In genomic region chr22:23767673-23768548, GRCh38 we compare ENCODE assay signal across 8 cellular contexts. TPM values are rescaled to one million over a fixed set of nuclear protein-coding genes. Genes with fewer than 3 reads are reported as not detected.
DNase-seq lines count a peak whose midpoint lies in the region; ATAC-seq and TF ChIP-seq lines count a peak whose summit lies in the region.

Gene CHCHD10 (minus strand): TSS chr22:23767972. CDS start chr22:23767874, 98 bp downstream.

- peaks cover 0 to 24% of the 10 kb centered on the region in 2 experiments; a peak in 1 of 3 replicates for H3K36me3 ChIP-seq in HEK293 (ENCODE audit: control insufficient read depth in 2 of 2, insufficient read depth in 1 of 2, low read length in 2 of 2)

- H3K9me3 ChIP-seq in HEK293 (ENCODE audit: control insufficient read depth, insufficient read depth, low read depth, low read length) = no peaks in the 10 kb centered on the region

- POLR2A ChIA-PET in HEK293 (lab: Yijun Ruan, JAX) = interaction anchor here (0.6 to 1.6 kb wide), 5 partner anchors 9 to 464 kb away, joined by 5 to 7 read pairs (median 6); partner anchors contain the start of genes SLC2A11 and ZNF70

- ATAC-seq in left colon (peak; percentile 77), HG03196 (IDR thresholded peaks at IDR 0.05; ENCODE audit: unreplicated experiment) (no peak)

- CTCF ChIA-PET in HEK293 (lab: Yijun Ruan, JAX) = interaction anchor here (0.6 to 3.6 kb wide), 11 partner anchors 9 to 177 kb away, joined by 3 to 34 read pairs (median 3); partner anchors contain the start of genes SLC2A11 and VPREB3

- peaks cover 2% of the 10 kb centered on the region for H3K36me3 Mint-ChIP-seq in chondrocyte (ENCODE audit: low read depth)

- peak; percentile 9 for DNase-seq in DMS53 treated with DMSO at 0.1 percent for 48 hours (lab: John Stamatoyannopoulos, UW; ENCODE audit: unreplicated experiment)
- peak; percentile 65 for DNase-seq in NCI-H345 treated with DMSO at 0.1 percent for 48 hours (lab: John Stamatoyannopoulos, UW; ENCODE audit: unreplicated experiment)
- DNase-seq in activated CD4-positive, alpha-beta T cell treated with anti-CD3 and anti-CD28 coated beads for 1 hour = peak; percentile 62
- no peak for DNase-seq in chondrocyte (ENCODE audit: low spot score)
- peak; percentile 87 to 94 for DNase-seq in left colon
- DNase-seq in stimulated activated CD4-positive, alpha-beta T cell treated with anti-CD3 and anti-CD28 coated beads, Interleukin-1b, Interleukin-23, amount 100 ng/mL, for 24 hours (ENCODE audit: low read depth in 4 of 4, low spot score in 1 of 4) = peak; percentile 47 to 82 (median 65)

- H3K4me3 ChIP-seq in HEK293 (ENCODE audit: low read depth, low read length) = peak within 1 kb of the TSS; percentile 68

- H3K4me3 Mint-ChIP-seq in chondrocyte (ENCODE audit: unreplicated experiment) = peak within 1 kb of the TSS; percentile 87

- peak within 1 kb of the TSS; percentile 57 for H3K27ac Mint-ChIP-seq in chondrocyte (ENCODE audit: unreplicated experiment)

- peak; percentile 93 for TF ChIP-seq CTCF in HEK293 (tag by site-specific recombination; IDR thresholded peaks at IDR 0.05)
- TF ChIP-seq CTCF in chondrocyte (IDR thresholded peaks at IDR 0.05) = peak; percentile 97

- no peaks in the 10 kb centered on the region for H3K27me3 Mint-ChIP-seq in chondrocyte (ENCODE audit: low read depth)

- intact Hi-C loops in left colon (cut with DNase I, micrococcal nuclease) = loop anchor here (5.0 to 10.0 kb wide), 2 partner anchors 77 to 84 kb away; no protein-coding TSS in a partner anchor

- H3K4me1 ChIP-seq in HEK293 (ENCODE audit: control insufficient read depth, insufficient read depth, low read length) = peaks cover 3% of the 10 kb centered on the region

- peaks cover 37% of the 10 kb centered on the region for H3K4me1 Mint-ChIP-seq in chondrocyte (ENCODE audit: low read depth)

- peak within 1 kb of the TSS; percentile 50 for H3K27ac ChIP-seq in HEK293 (ENCODE audit: extremely low read depth, low read depth, low read length)

- H3K9me3 Mint-ChIP-seq in chondrocyte (ENCODE audit: low read depth) = no peaks in the 10 kb centered on the region

TF ChIP-seq in HEK293, 187 proteins besides CTCF, POLR2A, EP300 and RAD21 (continues in another document):
- peak; percentile 65 for TF ChIP-seq ZBTB26 (tag by site-specific recombination; optimal IDR thresholded peaks at IDR 0.05)
- TF ChIP-seq BCL11B (tag by site-specific recombination; IDR thresholded peaks at IDR 0.05; ENCODE audit: low read depth) = peak; percentile 81; the same call in 1 of the 2 replicates
- TF ChIP-seq ZNF488 (tag by site-specific recombination; IDR thresholded peaks at IDR 0.05) = 0 out of 2 replicates have a peak, but pooled peaks have one; percentile 28
- TF ChIP-seq ZNF239 (tag by site-specific recombination; IDR thresholded peaks at IDR 0.05) = 0 out of 2 replicates have a peak, but pooled peaks have one; percentile 21
- peak; percentile 62 for TF ChIP-seq ZNF501 (tag by site-specific recombination; IDR thresholded peaks at IDR 0.05)
- no peak for TF ChIP-seq ZNF624 (tag by site-specific recombination; IDR thresholded peaks at IDR 0.05)
- TF ChIP-seq IKZF3 (tag by site-specific recombination; IDR thresholded peaks at IDR 0.05) = peak; percentile 89
- TF ChIP-seq ZBTB20 (tag by site-specific recombination; IDR thresholded peaks at IDR 0.05) = peak; percentile 57
- TF ChIP-seq, protein P1, sequence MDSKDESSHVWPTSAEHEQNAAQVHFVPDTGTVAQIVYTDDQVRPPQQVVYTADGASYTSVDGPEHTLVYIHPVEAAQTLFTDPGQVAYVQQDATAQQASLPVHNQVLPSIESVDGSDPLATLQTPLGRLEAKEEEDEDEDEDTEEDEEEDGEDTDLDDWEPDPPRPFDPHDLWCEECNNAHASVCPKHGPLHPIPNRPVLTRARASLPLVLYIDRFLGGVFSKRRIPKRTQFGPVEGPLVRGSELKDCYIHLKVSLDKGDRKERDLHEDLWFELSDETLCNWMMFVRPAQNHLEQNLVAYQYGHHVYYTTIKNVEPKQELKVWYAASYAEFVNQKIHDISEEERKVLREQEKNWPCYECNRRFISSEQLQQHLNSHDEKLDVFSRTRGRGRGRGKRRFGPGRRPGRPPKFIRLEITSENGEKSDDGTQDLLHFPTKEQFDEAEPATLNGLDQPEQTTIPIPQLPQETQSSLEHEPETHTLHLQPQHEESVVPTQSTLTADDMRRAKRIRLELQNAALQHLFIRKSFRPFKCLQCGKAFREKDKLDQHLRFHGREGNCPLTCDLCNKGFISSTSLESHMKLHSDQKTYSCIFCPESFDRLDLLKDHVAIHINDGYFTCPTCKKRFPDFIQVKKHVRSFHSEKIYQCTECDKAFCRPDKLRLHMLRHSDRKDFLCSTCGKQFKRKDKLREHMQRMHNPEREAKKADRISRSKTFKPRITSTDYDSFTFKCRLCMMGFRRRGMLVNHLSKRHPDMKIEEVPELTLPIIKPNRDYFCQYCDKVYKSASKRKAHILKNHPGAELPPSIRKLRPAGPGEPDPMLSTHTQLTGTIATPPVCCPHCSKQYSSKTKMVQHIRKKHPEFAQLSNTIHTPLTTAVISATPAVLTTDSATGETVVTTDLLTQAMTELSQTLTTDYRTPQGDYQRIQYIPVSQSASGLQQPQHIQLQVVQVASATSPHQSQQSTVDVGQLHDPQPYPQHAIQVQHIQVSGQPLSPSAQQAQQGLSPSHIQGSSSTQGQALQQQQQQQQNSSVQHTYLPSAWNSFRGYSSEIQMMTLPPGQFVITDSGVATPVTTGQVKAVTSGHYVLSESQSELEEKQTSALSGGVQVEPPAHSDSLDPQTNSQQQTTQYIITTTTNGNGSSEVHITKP (tag by site-specific recombination; IDR thresholded peaks at IDR 0.05) = 0 out of 2 replicates have a peak, but pooled peaks have one; percentile 21
- TF ChIP-seq, protein P2, sequence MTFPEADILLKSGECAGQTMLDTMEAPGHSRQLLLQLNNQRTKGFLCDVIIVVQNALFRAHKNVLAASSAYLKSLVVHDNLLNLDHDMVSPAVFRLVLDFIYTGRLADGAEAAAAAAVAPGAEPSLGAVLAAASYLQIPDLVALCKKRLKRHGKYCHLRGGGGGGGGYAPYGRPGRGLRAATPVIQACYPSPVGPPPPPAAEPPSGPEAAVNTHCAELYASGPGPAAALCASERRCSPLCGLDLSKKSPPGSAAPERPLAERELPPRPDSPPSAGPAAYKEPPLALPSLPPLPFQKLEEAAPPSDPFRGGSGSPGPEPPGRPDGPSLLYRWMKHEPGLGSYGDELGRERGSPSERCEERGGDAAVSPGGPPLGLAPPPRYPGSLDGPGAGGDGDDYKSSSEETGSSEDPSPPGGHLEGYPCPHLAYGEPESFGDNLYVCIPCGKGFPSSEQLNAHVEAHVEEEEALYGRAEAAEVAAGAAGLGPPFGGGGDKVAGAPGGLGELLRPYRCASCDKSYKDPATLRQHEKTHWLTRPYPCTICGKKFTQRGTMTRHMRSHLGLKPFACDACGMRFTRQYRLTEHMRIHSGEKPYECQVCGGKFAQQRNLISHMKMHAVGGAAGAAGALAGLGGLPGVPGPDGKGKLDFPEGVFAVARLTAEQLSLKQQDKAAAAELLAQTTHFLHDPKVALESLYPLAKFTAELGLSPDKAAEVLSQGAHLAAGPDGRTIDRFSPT (tag by site-specific recombination; IDR thresholded peaks at IDR 0.05) = peak; percentile 83
- TF ChIP-seq, protein P3, sequence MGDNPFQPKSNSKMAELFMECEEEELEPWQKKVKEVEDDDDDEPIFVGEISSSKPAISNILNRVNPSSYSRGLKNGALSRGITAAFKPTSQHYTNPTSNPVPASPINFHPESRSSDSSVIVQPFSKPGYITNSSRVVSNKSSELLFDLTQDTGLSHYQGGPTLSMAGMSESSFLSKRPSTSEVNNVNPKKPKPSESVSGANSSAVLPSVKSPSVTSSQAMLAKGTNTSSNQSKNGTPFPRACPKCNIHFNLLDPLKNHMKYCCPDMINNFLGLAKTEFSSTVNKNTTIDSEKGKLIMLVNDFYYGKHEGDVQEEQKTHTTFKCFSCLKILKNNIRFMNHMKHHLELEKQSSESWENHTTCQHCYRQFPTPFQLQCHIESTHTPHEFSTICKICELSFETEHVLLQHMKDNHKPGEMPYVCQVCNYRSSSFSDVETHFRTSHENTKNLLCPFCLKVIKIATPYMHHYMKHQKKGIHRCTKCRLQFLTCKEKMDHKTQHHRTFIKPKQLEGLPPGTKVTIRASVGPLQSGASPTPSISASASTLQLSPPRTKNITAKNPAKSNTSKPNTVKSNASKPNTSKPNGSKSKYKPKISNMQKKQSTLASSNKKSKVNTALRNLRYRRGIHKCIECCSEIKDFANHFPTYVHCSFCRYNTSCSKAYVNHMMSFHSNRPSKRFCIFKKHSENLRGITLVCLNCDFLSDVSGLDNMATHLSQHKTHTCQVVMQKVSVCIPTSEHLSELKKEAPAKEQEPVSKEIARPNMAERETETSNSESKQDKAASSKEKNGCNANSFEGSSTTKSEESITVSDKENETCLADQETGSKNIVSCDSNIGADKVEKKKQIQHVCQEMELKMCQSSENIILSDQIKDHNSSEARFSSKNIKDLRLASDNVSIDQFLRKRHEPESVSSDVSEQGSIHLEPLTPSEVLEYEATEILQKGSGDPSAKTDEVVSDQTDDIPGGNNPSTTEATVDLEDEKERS (tag by site-specific recombination; IDR thresholded peaks at IDR 0.05) = no peak
- TF ChIP-seq ZXDB (tag by site-specific recombination; IDR thresholded peaks at IDR 0.05) = peak; percentile 48
- peak; percentile 96; the same call in 1 of the 2 replicates for TF ChIP-seq ZBTB48 (tag by site-specific recombination; IDR thresholded peaks at IDR 0.05)
- TF ChIP-seq ZNF792 (tag by site-specific recombination; IDR thresholded peaks at IDR 0.05) = 0 out of 2 replicates have a peak, but pooled peaks have one; percentile 17
- TF ChIP-seq ZNF24 (tag by site-specific recombination; IDR thresholded peaks at IDR 0.05) = 0 out of 2 replicates have a peak, but pooled peaks have one; percentile 11

RNA-seq across cellular contexts. Expression of gene CHCHD10, which starts in this region (rescaled TPM):
- total RNA-seq in chondrocyte (42.6 to 78.5 TPM (median 62.2 TPM) in 3 replicates), left colon (100 to 1,000 TPM; 413 to 538 TPM)
